10 cellular contexts compared by ENCODE assay signal in the genomic region with DNA sequence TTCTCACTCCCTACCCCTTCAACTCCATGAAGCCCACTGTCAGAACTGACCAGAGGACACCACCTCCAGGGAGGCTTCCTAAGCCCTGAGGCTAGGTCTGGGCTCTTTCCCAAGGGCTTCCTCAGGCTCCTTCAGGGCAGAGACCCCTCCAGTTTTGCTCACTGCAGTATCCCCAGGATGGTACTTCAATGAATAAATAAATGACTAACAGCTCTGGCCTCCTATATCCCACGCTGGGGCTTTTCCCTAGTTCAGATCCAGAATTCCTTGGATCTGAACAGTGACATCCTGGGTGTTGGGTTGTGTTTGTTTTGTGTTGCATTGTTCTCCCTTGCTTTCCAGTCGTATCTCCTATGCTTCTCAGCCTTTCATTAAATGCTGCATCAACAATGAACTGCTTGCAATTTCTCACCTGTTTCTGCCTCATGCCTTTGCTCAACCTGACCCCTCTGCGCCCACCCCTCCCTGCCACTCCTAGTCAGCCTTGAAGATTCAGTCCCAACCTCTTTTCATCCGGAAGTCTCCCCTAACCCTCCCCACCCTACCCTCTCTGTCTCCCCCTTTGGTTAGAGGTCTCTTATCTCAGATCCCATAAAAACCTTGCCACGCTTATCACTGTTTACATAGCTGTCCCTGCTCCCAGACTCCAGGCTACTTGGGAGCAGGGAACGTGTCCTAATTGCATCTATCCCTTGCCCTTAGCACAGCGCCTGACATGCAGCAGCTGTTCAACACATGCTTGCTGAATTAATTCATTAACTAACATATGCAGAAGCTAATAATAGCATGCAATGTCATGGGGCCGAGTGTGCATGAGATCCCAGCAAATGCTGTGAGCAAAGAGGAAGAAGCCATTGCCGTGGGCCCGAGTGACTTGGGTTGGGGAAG. TPM values are rescaled to one million over a fixed set of nuclear protein-coding genes. Genes with fewer than 3 reads are reported as not detected.
DNase-seq lines count a peak whose midpoint lies in the region; TF ChIP-seq lines count a peak whose summit lies in the region.
"Had no signal": no experiment of that assay in that cellular context is flagged by ENCODE, and none has a peak within 500 bp of the region (broad histone marks: within the 10 kb centered on the region; RNA-seq: fewer than 3 reads in every experiment).

No MANE protein-coding gene starts in this region.

- H3K36me3 Mint-ChIP-seq in nephron progenitor cell (ENCODE audit: low read depth) (no peaks in the 10 kb centered on the region), immature natural killer cell (no peaks in the 10 kb centered on the region)

- no peak for TF ChIP-seq EP300 in esophagus muscularis mucosa (IDR thresholded peaks at IDR 0.05)

- peak; percentile 12 for DNase-seq in Ammon's horn (ENCODE audit: low spot score)
- peak; percentile 24 for DNase-seq in NCI-H510A treated with DMSO at 0.1 percent for 48 hours (lab: John Stamatoyannopoulos, UW)
- DNase-seq in esophagus muscularis mucosa (ENCODE audit: extremely low spot score): no peak
- DNase-seq in nephron progenitor cell: no peak
- no peak for DNase-seq in erythroblast (lab: John Stamatoyannopoulos, UW)
- DNase-seq in SHP77 (lab: John Stamatoyannopoulos, UW): no peak
- no peak for DNase-seq in activated T-cell treated with anti-CD3 and anti-CD28 coated beads for 4 hours
- no peak for DNase-seq in immature natural killer cell
- DNase-seq: NCI-H526 had no signal

- peak overlapping the region; percentile 90 to 91 (median 90) for H3K27ac ChIP-seq in esophagus muscularis mucosa (replicated peaks in 1 of 4)

- no peaks in the 10 kb centered on the region for H3K36me3 ChIP-seq in esophagus muscularis mucosa
- H3K36me3 ChIP-seq: HAP-1 had no signal

- no peaks in the 10 kb centered on the region for H3K27me3 Mint-ChIP-seq in nephron progenitor cell (ENCODE audit: low read depth, poor library complexity)
- H3K27me3 Mint-ChIP-seq in immature natural killer cell (ENCODE audit: low read depth in 3 of 3): peaks cover 1 to 13% (median 5%) of the 10 kb centered on the region in 3 donors

- H3K27me3 ChIP-seq in esophagus muscularis mucosa: no peaks in the 10 kb centered on the region

- no peak for TF ChIP-seq POLR2A in esophagus muscularis mucosa (IDR thresholded peaks at IDR 0.05; ENCODE audit: low read depth)
- no peak for TF ChIP-seq POLR2A in erythroblast (IDR thresholded peaks at IDR 0.05; ENCODE audit: low read length)

- 21% methylated on average over 10 of the region's 10 CpGs for WGBS in esophagus muscularis mucosa

- no peaks in the 10 kb centered on the region for H3K9me3 ChIP-seq in esophagus muscularis mucosa
- H3K9me3 ChIP-seq: HAP-1 had no signal

- H3K27ac Mint-ChIP-seq in nephron progenitor cell: peak overlapping the region; percentile 87
- H3K27ac Mint-ChIP-seq in immature natural killer cell: no peak overlapping the region

- peak overlapping the region in 3 of 4 donors; percentile 6 to 23 (median 11) for H3K4me3 ChIP-seq in esophagus muscularis mucosa
- H3K4me3 ChIP-seq: HAP-1 had no signal

- H3K9me3 Mint-ChIP-seq in nephron progenitor cell (no peaks in the 10 kb centered on the region), immature natural killer cell (no peaks in the 10 kb centered on the region)

- peaks cover 59 to 84% (median 78%) of the 10 kb centered on the region in 4 donors for H3K4me1 ChIP-seq in esophagus muscularis mucosa
- H3K4me1 ChIP-seq: HAP-1 had no signal

- intact Hi-C loops in esophagus muscularis mucosa (cut with DNase I): loop anchor here (5.0 kb wide), 1 partner anchor 41 kb away; the partner anchor contains the start of gene PPP1R3C

- TF ChIP-seq CTCF in esophagus muscularis mucosa (IDR thresholded peaks at IDR 0.05) (no peak), nephron progenitor cell (IDR thresholded peaks at IDR 0.05) (no peak)

- peak overlapping the region; percentile 49 for H3K4me3 Mint-ChIP-seq in nephron progenitor cell
- no peak overlapping the region for H3K4me3 Mint-ChIP-seq in immature natural killer cell

- H3K4me1 Mint-ChIP-seq in nephron progenitor cell (peaks cover 65% of the 10 kb centered on the region), immature natural killer cell (no peaks in the 10 kb centered on the region)

RNA-seq across cellular contexts. Expression of gene PPP1R3C, which starts 41.7 kb away (rescaled TPM):
- total RNA-seq in esophagus muscularis mucosa: 100 to 1,000 TPM in 1 of 4 donors, 10 to 100 TPM in 3; 46.7 to 111 (median 87.8) TPM
- polyA plus RNA-seq in immature natural killer cell: not detected

Comparison
In these comparisons a context has a peak if more than half of its experiments do, and no peak if none do; other contexts are left out.
1. DNase-seq: peak in Ammon's horn (single experiment) and NCI-H510A treated with DMSO at 0.1 percent for 48 hours (single experiment); none in esophagus muscularis mucosa (single experiment), nephron progenitor cell (single experiment), erythroblast (0 of 2), SHP77 (0 of 2), activated T-cell treated with anti-CD3 and anti-CD28 coated beads for 4 hours (single experiment) and immature natural killer cell (0 of 3).